Comparison of ENCODE assay signal across 8 cellular contexts in the genomic region with DNA sequence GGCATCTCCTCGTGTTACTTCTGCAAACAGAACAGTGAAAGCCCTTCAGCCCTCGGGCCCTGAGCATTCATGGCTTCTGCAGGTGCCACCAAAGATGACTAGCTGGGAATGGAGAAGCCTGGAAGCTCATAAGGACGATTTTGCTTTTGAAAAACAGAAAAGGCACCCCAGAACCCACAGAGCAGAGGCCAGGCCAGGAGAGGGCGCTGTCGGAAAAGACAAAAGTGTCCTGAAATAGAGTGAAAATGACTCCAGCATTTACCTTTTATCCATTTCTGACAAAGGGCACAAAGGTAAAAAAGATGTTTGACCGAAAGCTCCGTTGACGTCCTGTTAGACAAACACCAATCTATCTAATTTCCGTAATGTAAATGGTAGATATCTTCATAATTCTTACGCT. TPM values are rescaled to one million over a fixed set of nuclear protein-coding genes. Genes with fewer than 3 reads are reported as not detected.
DNase-seq lines count a peak whose midpoint lies in the region; ATAC-seq and TF ChIP-seq lines count a peak whose summit lies in the region.

No MANE protein-coding gene starts in this region.

- no peaks in the 10 kb centered on the region for H3K36me3 Mint-ChIP-seq in osteocyte (ENCODE audit: unreplicated experiment)

- H3K4me1 ChIP-seq in tibial nerve: no peaks in the 10 kb centered on the region

- H3K9me3 Mint-ChIP-seq in osteocyte (ENCODE audit: unreplicated experiment): peaks cover 22% of the 10 kb centered on the region

- TF ChIP-seq POLR2A in tibial nerve (IDR thresholded peaks at IDR 0.05): no peak

- no peak overlapping the region for H3K27ac Mint-ChIP-seq in osteocyte (ENCODE audit: unreplicated experiment)

- no peak overlapping the region for H3K4me3 Mint-ChIP-seq in osteocyte (ENCODE audit: unreplicated experiment)

- H3K27me3 ChIP-seq in tibial nerve: no peaks in the 10 kb centered on the region

- 29 to 33% methylated on average over 10 of the region's 10 CpGs for WGBS in tibial nerve, 2 donors

- peak; percentile 69 for DNase-seq in NCI-H1694 (lab: John Stamatoyannopoulos, UW)
- DNase-seq in activated CD8-positive, alpha-beta memory T cell treated with anti-CD3 and anti-CD28 coated beads for 24 hours: peak; percentile 85
- peak; percentile 29 for DNase-seq in epithelial cell of esophagus (ENCODE audit: low read depth)
- no peak for DNase-seq in osteocyte (ENCODE audit: extremely low spot score, unreplicated experiment)
- peak; percentile 41 to 81 for DNase-seq in tibial nerve (ENCODE audit: low spot score in 2 of 2)

- H3K27ac ChIP-seq in tibial nerve: no peak overlapping the region

- TF ChIP-seq EP300 in tibial nerve (IDR thresholded peaks at IDR 0.05): no peak

- H3K36me3 ChIP-seq in tibial nerve: no peaks in the 10 kb centered on the region

- H3K4me3 ChIP-seq in epithelial cell of esophagus (ENCODE audit: low read length) (no peak overlapping the region), tibial nerve (no peak overlapping the region)

- TF ChIP-seq CTCF in GM12872 (IDR thresholded peaks at IDR 0.05; ENCODE audit: insufficient read depth, low read depth, low read length) (peak; percentile 70), epithelial cell of esophagus (IDR thresholded peaks at IDR 0.05; ENCODE audit: insufficient read depth, low read depth, low read length, missing control alignments) (peak; percentile 61), osteocyte (IDR thresholded peaks at IDR 0.05) (peak; percentile 38), tibial nerve (IDR thresholded peaks at IDR 0.05) (peak; percentile 44 to 71 (median 55))

- ATAC-seq in GM18858 (IDR thresholded peaks at IDR 0.05; ENCODE audit: unreplicated experiment) (no peak), HG03196 (IDR thresholded peaks at IDR 0.05; ENCODE audit: unreplicated experiment) (no peak)

- H3K4me1 Mint-ChIP-seq in osteocyte (ENCODE audit: unreplicated experiment): no peaks in the 10 kb centered on the region

- H3K9me3 ChIP-seq in tibial nerve: peaks cover 0 to under 1% (median 0%) of the 10 kb centered on the region in 4 donors

- peaks cover 34% of the 10 kb centered on the region for H3K27me3 Mint-ChIP-seq in osteocyte (ENCODE audit: unreplicated experiment)

RNA-seq across cellular contexts. Expression of a gene that starts 37.6 kb away (rescaled TPM):
- total RNA-seq in osteocyte: 15.8 and 18.5 TPM in 2 replicates
- total RNA-seq in tibial nerve: 10 to 100 TPM; 12.2 to 31.6 (median 18.5) TPM
